17 cellular contexts compared by ENCODE assay signal in the genomic region with DNA sequence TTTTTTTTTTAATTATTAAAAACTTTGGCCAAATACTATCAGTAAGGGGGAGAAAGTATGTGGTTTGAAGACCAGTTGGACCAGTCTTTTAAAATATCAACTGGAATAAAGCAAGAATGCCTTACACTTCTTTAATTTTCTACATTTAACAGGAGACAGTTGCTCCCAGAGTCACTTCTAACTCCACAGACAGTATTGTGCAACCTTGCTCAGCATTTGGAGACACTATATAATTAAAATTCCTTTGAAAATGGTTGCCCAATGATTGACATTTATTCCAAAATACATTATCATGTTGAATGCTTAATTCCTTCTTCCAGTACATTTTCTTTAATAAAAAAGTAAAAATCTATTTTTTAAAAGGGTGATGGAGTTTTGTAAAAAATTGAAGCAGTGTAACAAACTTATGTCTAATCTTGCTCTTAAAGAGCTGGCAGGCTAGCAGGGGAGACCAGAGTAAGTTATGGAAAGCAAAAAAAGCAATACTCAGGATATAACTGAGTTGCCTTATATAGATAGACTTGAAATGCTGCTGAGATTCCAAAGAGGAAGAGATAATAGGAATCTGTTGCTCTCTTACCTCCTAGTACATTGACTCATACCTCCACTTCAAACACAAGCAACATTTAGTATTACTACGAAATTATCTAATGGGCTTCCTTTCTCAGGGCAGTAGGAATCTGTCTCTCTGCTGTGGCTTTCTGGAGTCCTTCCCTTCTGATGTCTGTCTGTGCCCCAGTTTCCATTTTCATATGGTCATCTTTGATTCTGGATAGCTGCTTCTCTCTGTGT.
DNase-seq lines count a peak whose midpoint lies in the region; ATAC-seq and TF ChIP-seq lines count a peak whose summit lies in the region.
"Had no signal": no experiment of that assay in that cellular context is flagged by ENCODE, and none has a peak within 500 bp of the region (broad histone marks: within the 10 kb centered on the region; RNA-seq: fewer than 3 reads in every experiment).

No MANE protein-coding gene starts in this region.

- no peaks in the 10 kb centered on the region for H3K27me3 Mint-ChIP-seq in chondrocyte (ENCODE audit: low read depth)

- TF ChIP-seq POLR2A in sigmoid colon (IDR thresholded peaks at IDR 0.05) = no peak

- no peak for TF ChIP-seq EP300 in sigmoid colon (IDR thresholded peaks at IDR 0.05)

- WGBS in sigmoid colon, 2 donors = 71 to 82% methylated on average over 1 of the region's 1 CpG

- no peaks in the 10 kb centered on the region for H3K27me3 ChIP-seq in sigmoid colon
- H3K27me3 ChIP-seq: BLaER1 treated with 17β-estradiol and CSF1 and Interleukin-3, amounts not matched to agents 10 nM and 100 nM; dorsolateral prefrontal cortex; vagina had no signal

- no peak overlapping the region for H3K4me3 Mint-ChIP-seq in chondrocyte (ENCODE audit: unreplicated experiment)
- H3K4me3 Mint-ChIP-seq: immature natural killer cell; stimulated activated memory B cell treated with anti-CD40 and anti-IgM and Interleukin-4, amounts not matched to agents 10 μg/mL and 1 μg/mL and 100 μg/mL, for 72 hours; T-helper 17 cell had no signal

- peak overlapping the region; percentile 50 for H3K27ac Mint-ChIP-seq in chondrocyte (ENCODE audit: unreplicated experiment)
- H3K27ac Mint-ChIP-seq: immature natural killer cell; stimulated activated memory B cell treated with anti-CD40 and anti-IgM and Interleukin-4, amounts not matched to agents 10 μg/mL and 1 μg/mL and 100 μg/mL, for 72 hours; T-helper 17 cell had no signal

- no peaks in the 10 kb centered on the region for H3K9me3 ChIP-seq in sigmoid colon
- H3K9me3 ChIP-seq: vagina had no signal

- no peaks in the 10 kb centered on the region for H3K36me3 ChIP-seq in sigmoid colon
- H3K36me3 ChIP-seq: BLaER1 treated with 17β-estradiol and CSF1 and Interleukin-3, amounts not matched to agents 10 nM and 100 nM; vagina had no signal

- intact Hi-C loops in sigmoid colon (cut with DNase I) = no loop called here

- ATAC-seq in left lobe of liver = peak; percentile 6
- no peak for ATAC-seq in HG03108 (IDR thresholded peaks at IDR 0.05; ENCODE audit: unreplicated experiment)
- no peak for ATAC-seq in HG02610 (IDR thresholded peaks at IDR 0.05; ENCODE audit: unreplicated experiment)
- no peak for ATAC-seq in activated CD4-positive, CD25-positive, alpha-beta regulatory T cell treated with anti-CD3 and anti-CD28 coated beads, Interleukin-2, amount 50 U/mL, for 24 hours
- ATAC-seq: GM12878; stimulated activated memory B cell treated with anti-CD40 and anti-IgM and Interleukin-4, amounts not matched to agents 10 μg/mL and 1 μg/mL and 100 μg/mL, for 72 hours; T-helper 17 cell had no signal

- peak; percentile 23 for DNase-seq in HCEC 1CT
- DNase-seq in chondrocyte (ENCODE audit: low spot score) = no peak
- DNase-seq in left lobe of liver (ENCODE audit: low spot score) = no peak
- no peak for DNase-seq in sigmoid colon
- no peak for DNase-seq in SIG-M5 (lab: John Stamatoyannopoulos, UW)
- DNase-seq: activated CD4-positive, alpha-beta T cell treated with anti-CD3 and anti-CD28 coated beads, Interleukin-2, amount 50 U/mL, for 4 hours; immature natural killer cell; NCI-H1105; T-helper 17 cell had no signal

- no peak overlapping the region for H3K4me3 ChIP-seq in sigmoid colon
- H3K4me3 ChIP-seq: BLaER1 treated with 17β-estradiol and CSF1 and Interleukin-3, amounts not matched to agents 10 nM and 100 nM; GM12878; vagina had no signal

- TF ChIP-seq CTCF in chondrocyte (IDR thresholded peaks at IDR 0.05) = no peak
- no peak for TF ChIP-seq CTCF in sigmoid colon (IDR thresholded peaks at IDR 0.05)

- H3K9me3 Mint-ChIP-seq in chondrocyte (ENCODE audit: low read depth) = no peaks in the 10 kb centered on the region
- H3K9me3 Mint-ChIP-seq: immature natural killer cell; stimulated activated memory B cell treated with anti-CD40 and anti-IgM and Interleukin-4, amounts not matched to agents 10 μg/mL and 1 μg/mL and 100 μg/mL, for 72 hours had no signal

- no peaks in the 10 kb centered on the region for H3K36me3 Mint-ChIP-seq in chondrocyte (ENCODE audit: low read depth)
- H3K36me3 Mint-ChIP-seq: immature natural killer cell; stimulated activated memory B cell treated with anti-CD40 and anti-IgM and Interleukin-4, amounts not matched to agents 10 μg/mL and 1 μg/mL and 100 μg/mL, for 72 hours had no signal

- peaks cover 29% of the 10 kb centered on the region for H3K4me1 Mint-ChIP-seq in chondrocyte (ENCODE audit: low read depth)
- H3K4me1 Mint-ChIP-seq: immature natural killer cell had no signal

- H3K27ac ChIP-seq in sigmoid colon = peak overlapping the region; percentile 23 to 57 (median 40)
- H3K27ac ChIP-seq: BLaER1 treated with 17β-estradiol and CSF1 and Interleukin-3, amounts not matched to agents 10 nM and 100 nM had no signal

- peaks cover 0 to 27% (median 21%) of the 10 kb centered on the region in 4 donors for H3K4me1 ChIP-seq in sigmoid colon
